In genomic region chr2:201974651-201975050, GRCh38 we compare ENCODE assay signal across 17 cellular contexts. TPM values are rescaled to one million over a fixed set of nuclear protein-coding genes. Genes with fewer than 3 reads are reported as not detected.
A peak's percentile ranks its signal among the peaks of the same experiment; 100 is the strongest.
DNase-seq lines count a peak whose midpoint lies in the region; ATAC-seq and TF ChIP-seq lines count a peak whose summit lies in the region.
"Had no signal": no experiment of that assay in that cellular context is flagged by ENCODE, and none has a peak within 500 bp of the region (broad histone marks: within the 10 kb centered on the region; RNA-seq: fewer than 3 reads in every experiment).

No MANE protein-coding gene starts in this region.

- H4K20me1 ChIP-seq in neural progenitor cell (ENCODE audit: low read depth): no peaks in the 10 kb centered on the region
- H4K20me1 ChIP-seq: BLaER1 treated with 17β-estradiol and CSF1 and Interleukin-3, amounts not matched to agents 10 nM and 100 nM had no signal

- H3K4me2 ChIP-seq in neural progenitor cell: no peak overlapping the region
- H3K4me2 ChIP-seq: BLaER1 treated with 17β-estradiol and CSF1 and Interleukin-3, amounts not matched to agents 10 nM and 100 nM had no signal

- peaks cover 69% of the 10 kb centered on the region for H3F3A ChIP-seq in neural progenitor cell (ENCODE audit: low read depth)

- H3K27me3 ChIP-seq in breast epithelium (no peaks in the 10 kb centered on the region), neural progenitor cell (no peaks in the 10 kb centered on the region)
- H3K27me3 ChIP-seq: BLaER1 treated with 17β-estradiol and CSF1 and Interleukin-3, amounts not matched to agents 10 nM and 100 nM had no signal

- H3K4me3 ChIP-seq in breast epithelium (no peak overlapping the region), neural progenitor cell (no peak overlapping the region)
- H3K4me3 ChIP-seq: BLaER1 treated with 17β-estradiol and CSF1 and Interleukin-3, amounts not matched to agents 10 nM and 100 nM; GM12878; GM23248 had no signal

- no peak for ATAC-seq in WTC11
- no peak for ATAC-seq in GM19467 (IDR thresholded peaks at IDR 0.05; ENCODE audit: unreplicated experiment)
- ATAC-seq in esophagus mucosa: no peak
- ATAC-seq: GM12878 had no signal

- DNase-seq in breast epithelium (ENCODE audit: low spot score in 2 of 2): no peak
- no peak for DNase-seq in MCF 10A (ENCODE audit: unreplicated experiment)
- DNase-seq in WTC11 (ENCODE audit: low spot score): no peak
- no peak for DNase-seq in mesothelial cell of epicardium (ENCODE audit: low spot score in 2 of 2, unreplicated experiment in 2 of 2)
- no peak for DNase-seq in neural progenitor cell (ENCODE audit: low spot score)
- DNase-seq in AML-193 (lab: John Stamatoyannopoulos, UW): no peak
- DNase-seq: Calu3; CD4-positive, CD25-positive, alpha-beta regulatory T cell; DMS 273 treated with DMSO at 0.1 percent for 48 hours; DMS79; GM23248; H7 had no signal

- CTCF ChIA-PET in MCF 10A (lab: Yijun Ruan, JAX): no interaction called here
- CTCF ChIA-PET in WTC11 (lab: Charles Lee): no interaction called here

- peak overlapping the region; percentile 26 to 55 for H3K27ac ChIP-seq in breast epithelium
- no peak overlapping the region for H3K27ac ChIP-seq in neural progenitor cell
- H3K27ac ChIP-seq: 22Rv1; BLaER1 treated with 17β-estradiol and CSF1 and Interleukin-3, amounts not matched to agents 10 nM and 100 nM; GM23248 had no signal

- TF ChIP-seq CTCF in breast epithelium (IDR thresholded peaks at IDR 0.05): no peak
- no peak for TF ChIP-seq CTCF in MCF 10A (IDR thresholded peaks at IDR 0.05; ENCODE audit: unreplicated experiment)
- TF ChIP-seq CTCF in WTC11 (IDR thresholded peaks at IDR 0.05): no peak
- no peak for TF ChIP-seq CTCF in mesothelial cell of epicardium (IDR thresholded peaks at IDR 0.05; ENCODE audit: unreplicated experiment)
- no peak for TF ChIP-seq CTCF in neural progenitor cell (IDR thresholded peaks at IDR 0.05)

- intact Hi-C loops in breast epithelium (cut with DNase I; ENCODE audit: low total_unique reads): no loop called here
- intact Hi-C loops in MCF 10A (cut with micrococcal nuclease): no loop called here

- H2AFZ ChIP-seq in neural progenitor cell (replicated peaks): no peak overlapping the region
- H2AFZ ChIP-seq: GM23248 had no signal

- H3K36me3 Mint-ChIP-seq in MCF 10A (ENCODE audit: insufficient read depth, unreplicated experiment) (peaks cover 6% of the 10 kb centered on the region), WTC11 (0 out of 2 replicates have a peak, but pooled peaks cover 5% of the 10 kb centered on the region), mesothelial cell of epicardium (no peaks in the 10 kb centered on the region), neural progenitor cell (no peaks in the 10 kb centered on the region)
- H3K36me3 Mint-ChIP-seq: CD4-positive, CD25-positive, alpha-beta regulatory T cell had no signal

- H3K27ac Mint-ChIP-seq in MCF 10A (ENCODE audit: low read depth, unreplicated experiment) (no peak overlapping the region), WTC11 (peak overlapping the region; percentile 8; the same call in 1 of the 2 replicates), mesothelial cell of epicardium (peak overlapping the region; percentile 62), neural progenitor cell (peak overlapping the region; percentile 8)
- H3K27ac Mint-ChIP-seq: CD4-positive, CD25-positive, alpha-beta regulatory T cell had no signal

- H3K79me2 ChIP-seq in neural progenitor cell (ENCODE audit: low read depth): peaks cover 47% of the 10 kb centered on the region

- H3K4me3 Mint-ChIP-seq in MCF 10A (ENCODE audit: unreplicated experiment): no peak overlapping the region
- H3K4me3 Mint-ChIP-seq in WTC11: no peak overlapping the region
- H3K4me3 Mint-ChIP-seq in mesothelial cell of epicardium: no peak overlapping the region
- no peak overlapping the region for H3K4me3 Mint-ChIP-seq in neural progenitor cell
- H3K4me3 Mint-ChIP-seq: CD4-positive, CD25-positive, alpha-beta regulatory T cell had no signal

- no TSS peak for BruUV-seq in MCF 10A (replicated peaks; lab: Mats Ljungman, UMichigan)

- H3K4me1 Mint-ChIP-seq in MCF 10A (ENCODE audit: insufficient read depth, unreplicated experiment) (no peaks in the 10 kb centered on the region), WTC11 (peaks cover 90% of the 10 kb centered on the region), mesothelial cell of epicardium (peaks cover 51% of the 10 kb centered on the region), neural progenitor cell (peaks cover 63% of the 10 kb centered on the region)
- H3K4me1 Mint-ChIP-seq: CD4-positive, CD25-positive, alpha-beta regulatory T cell had no signal

- TF ChIP-seq POLR2A in breast epithelium (IDR thresholded peaks at IDR 0.05): no peak

- POLR2A ChIA-PET in MCF 10A (lab: Yijun Ruan, JAX): interaction anchor here (0.6 kb wide), 1 partner anchor 1598 kb away, joined by 3 read pairs; no protein-coding TSS in a partner anchor
- POLR2A ChIA-PET in WTC11 (lab: Charles Lee): no interaction called here

- no peaks in the 10 kb centered on the region for H3K9me3 ChIP-seq in breast epithelium
- H3K9me3 ChIP-seq in neural progenitor cell (ENCODE audit: low read depth): no peaks in the 10 kb centered on the region

- peaks cover 0 to 6% of the 10 kb centered on the region in 2 donors for H3K4me1 ChIP-seq in breast epithelium
- H3K4me1 ChIP-seq in neural progenitor cell: peaks cover 69% of the 10 kb centered on the region

- no peaks in the 10 kb centered on the region for H3K36me3 ChIP-seq in breast epithelium
- no peaks in the 10 kb centered on the region for H3K36me3 ChIP-seq in neural progenitor cell
- H3K36me3 ChIP-seq: BLaER1 treated with 17β-estradiol and CSF1 and Interleukin-3, amounts not matched to agents 10 nM and 100 nM had no signal

- H3K27me3 Mint-ChIP-seq in MCF 10A (ENCODE audit: insufficient read depth, unreplicated experiment): peaks cover under 1% of the 10 kb centered on the region
- H3K27me3 Mint-ChIP-seq in WTC11 (ENCODE audit: low read depth): no peaks in the 10 kb centered on the region
- no peaks in the 10 kb centered on the region for H3K27me3 Mint-ChIP-seq in mesothelial cell of epicardium (ENCODE audit: low read depth)
- peaks cover 15% of the 10 kb centered on the region for H3K27me3 Mint-ChIP-seq in neural progenitor cell (ENCODE audit: insufficient read depth, low read depth)

- H3K9ac ChIP-seq in neural progenitor cell: no peak overlapping the region
- H3K9ac ChIP-seq: BLaER1 treated with 17β-estradiol and CSF1 and Interleukin-3, amounts not matched to agents 10 nM and 100 nM; GM23248 had no signal

- H3K9me3 Mint-ChIP-seq in MCF 10A (ENCODE audit: unreplicated experiment) (no peaks in the 10 kb centered on the region), WTC11 (no peaks in the 10 kb centered on the region; the same call in 1 of the 2 replicates), mesothelial cell of epicardium (no peaks in the 10 kb centered on the region), neural progenitor cell (peaks cover 8% of the 10 kb centered on the region)

TF ChIP-seq in WTC11, 78 proteins besides CTCF, POLR2A, EP300 and RAD21 (continues in another document):
- TF ChIP-seq NR1H2 (CRISPR knock-in tag; IDR thresholded peaks at IDR 0.05) (no peak), IRF2 (CRISPR knock-in tag; IDR thresholded peaks at IDR 0.05; ENCODE audit: borderline replicate concordance, low read depth) (no peak), CDX4 (CRISPR knock-in tag; IDR thresholded peaks at IDR 0.05; ENCODE audit: borderline replicate concordance) (no peak), RORB (CRISPR knock-in tag; IDR thresholded peaks at IDR 0.05) (no peak), CREM (CRISPR knock-in tag; IDR thresholded peaks at IDR 0.05) (no peak)
- TF ChIP-seq, protein P1, sequence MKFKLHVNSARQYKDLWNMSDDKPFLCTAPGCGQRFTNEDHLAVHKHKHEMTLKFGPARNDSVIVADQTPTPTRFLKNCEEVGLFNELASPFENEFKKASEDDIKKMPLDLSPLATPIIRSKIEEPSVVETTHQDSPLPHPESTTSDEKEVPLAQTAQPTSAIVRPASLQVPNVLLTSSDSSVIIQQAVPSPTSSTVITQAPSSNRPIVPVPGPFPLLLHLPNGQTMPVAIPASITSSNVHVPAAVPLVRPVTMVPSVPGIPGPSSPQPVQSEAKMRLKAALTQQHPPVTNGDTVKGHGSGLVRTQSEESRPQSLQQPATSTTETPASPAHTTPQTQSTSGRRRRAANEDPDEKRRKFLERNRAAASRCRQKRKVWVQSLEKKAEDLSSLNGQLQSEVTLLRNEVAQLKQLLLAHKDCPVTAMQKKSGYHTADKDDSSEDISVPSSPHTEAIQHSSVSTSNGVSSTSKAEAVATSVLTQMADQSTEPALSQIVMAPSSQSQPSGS (CRISPR knock-in tag; IDR thresholded peaks at IDR 0.05; ENCODE audit: borderline replicate concordance, low read depth): no peak
- TF ChIP-seq, protein P2, sequence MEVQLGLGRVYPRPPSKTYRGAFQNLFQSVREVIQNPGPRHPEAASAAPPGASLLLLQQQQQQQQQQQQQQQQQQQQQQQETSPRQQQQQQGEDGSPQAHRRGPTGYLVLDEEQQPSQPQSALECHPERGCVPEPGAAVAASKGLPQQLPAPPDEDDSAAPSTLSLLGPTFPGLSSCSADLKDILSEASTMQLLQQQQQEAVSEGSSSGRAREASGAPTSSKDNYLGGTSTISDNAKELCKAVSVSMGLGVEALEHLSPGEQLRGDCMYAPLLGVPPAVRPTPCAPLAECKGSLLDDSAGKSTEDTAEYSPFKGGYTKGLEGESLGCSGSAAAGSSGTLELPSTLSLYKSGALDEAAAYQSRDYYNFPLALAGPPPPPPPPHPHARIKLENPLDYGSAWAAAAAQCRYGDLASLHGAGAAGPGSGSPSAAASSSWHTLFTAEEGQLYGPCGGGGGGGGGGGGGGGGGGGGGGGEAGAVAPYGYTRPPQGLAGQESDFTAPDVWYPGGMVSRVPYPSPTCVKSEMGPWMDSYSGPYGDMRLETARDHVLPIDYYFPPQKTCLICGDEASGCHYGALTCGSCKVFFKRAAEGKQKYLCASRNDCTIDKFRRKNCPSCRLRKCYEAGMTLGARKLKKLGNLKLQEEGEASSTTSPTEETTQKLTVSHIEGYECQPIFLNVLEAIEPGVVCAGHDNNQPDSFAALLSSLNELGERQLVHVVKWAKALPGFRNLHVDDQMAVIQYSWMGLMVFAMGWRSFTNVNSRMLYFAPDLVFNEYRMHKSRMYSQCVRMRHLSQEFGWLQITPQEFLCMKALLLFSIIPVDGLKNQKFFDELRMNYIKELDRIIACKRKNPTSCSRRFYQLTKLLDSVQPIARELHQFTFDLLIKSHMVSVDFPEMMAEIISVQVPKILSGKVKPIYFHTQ (CRISPR knock-in tag; IDR thresholded peaks at IDR 0.05): no peak

RNA-seq across cellular contexts. Expression of gene FZD7, which starts 59.0 kb away (rescaled TPM):
- 10 to 100 TPM; 12.5 to 41.4 (median 26.5) TPM for total RNA-seq in breast epithelium
- 1.1 and 1.8 TPM in 2 replicates for total RNA-seq in MCF 10A (2022)
- 136 to 153 TPM (median 137 TPM) in 3 replicates for total RNA-seq in WTC11 (2021)
- total RNA-seq in mesothelial cell of epicardium: 126 to 132 TPM (median 132 TPM) in 3 replicates
- total RNA-seq in neural progenitor cell (ENCODE audit: low replicate concordance): 79.4 and 106 TPM in 2 replicates
- 3.0 TPM for total RNA-seq in esophagus mucosa
